28 cellular contexts compared by ENCODE assay signal in genomic region chr19:2809387-2810140, GRCh38. TPM values are rescaled to one million over a fixed set of nuclear protein-coding genes. Genes with fewer than 3 reads are reported as not detected.
"Had no signal": no experiment of that assay in that cellular context is flagged by ENCODE, and none has a peak within 500 bp of the region (broad histone marks: within the 10 kb centered on the region; RNA-seq: fewer than 3 reads in every experiment).

No MANE protein-coding gene starts in this region.

- DNase-seq: activated CD4-positive, alpha-beta T cell treated with anti-CD3 and anti-CD28 coated beads for 36 hours; activated CD4-positive, alpha-beta T cell treated with anti-CD3 and anti-CD28 coated beads, Interleukin-2, amount 50 U/mL, for 4 hours; activated CD8-positive, alpha-beta memory T cell treated with anti-CD3 and anti-CD28 coated beads, Interleukin-2, amount 50 U/mL, for 48 hours; activated naive CD4-positive, alpha-beta T cell treated with Interleukin-2 at 50 U/mL for 16 hours; activated naive CD8-positive, alpha-beta T cell treated with anti-CD3 and anti-CD28 coated beads for 36 hours; activated T-cell treated with anti-CD3 and anti-CD28 coated beads, Interleukin-2, amount 50 U/mL, for 4 hours; amniotic stem cell; colonic mucosa; esophagus squamous epithelium; gastrocnemius medialis; lower lobe of right lung; naive thymus-derived CD4-positive, alpha-beta T cell; pancreas; psoas muscle; stimulated activated CD4-positive, alpha-beta T cell treated with anti-CD3 and anti-CD28 coated beads, Interleukin-4, amount 100 ng/mL, for 24 hours; stimulated activated naive CD8-positive, alpha-beta T cell treated with anti-CD3 and anti-CD28 coated beads, Interleukin-15, Interleukin-2, amounts not matched to agents 100 U/mL and 50 U/mL, for 24 hours; substantia nigra; thyroid gland; upper lobe of right lung had no signal

- H3K4me3 ChIP-seq: colonic mucosa, esophagus squamous epithelium, gastrocnemius medialis, heart left ventricle, lower lobe of right lung, pancreas, psoas muscle, right atrium auricular region, thyroid gland, upper lobe of right lung had no signal

- H3K27ac ChIP-seq: colonic mucosa, esophagus squamous epithelium, gastrocnemius medialis, heart left ventricle, lower lobe of right lung, neutrophil, pancreas, psoas muscle, right atrium auricular region, thyroid gland, upper lobe of right lung, VCaP had no signal

- FAIRE-seq: bronchial epithelial cell, keratinocyte, pancreas had no signal

- H3K27me3 ChIP-seq: colonic mucosa, esophagus squamous epithelium, gastrocnemius medialis, heart left ventricle, neutrophil, pancreas, right atrium auricular region, thyroid gland, upper lobe of right lung had no signal

- H3K9me3 ChIP-seq: colonic mucosa, esophagus squamous epithelium, gastrocnemius medialis, heart left ventricle, lower lobe of right lung, neutrophil, pancreas, psoas muscle, right atrium auricular region, thyroid gland, upper lobe of right lung had no signal

- H3K4me1 ChIP-seq: colonic mucosa, esophagus squamous epithelium, gastrocnemius medialis, lower lobe of right lung, pancreas, psoas muscle, right atrium auricular region, thyroid gland, upper lobe of right lung had no signal

- ATAC-seq: activated CD4-positive, alpha-beta T cell treated with anti-CD3 and anti-CD28 coated beads for 36 hours; activated T-cell treated with anti-CD3 and anti-CD28 coated beads, Interleukin-2, amount 50 U/mL, for 4 hours; gastrocnemius medialis; heart left ventricle; lower lobe of right lung; naive thymus-derived CD4-positive, alpha-beta T cell; pancreas; psoas muscle; stimulated activated naive CD8-positive, alpha-beta T cell treated with anti-CD3 and anti-CD28 coated beads, Interleukin-15, Interleukin-2, amounts not matched to agents 100 U/mL and 50 U/mL, for 24 hours; upper lobe of right lung had no signal

RNA-seq across cellular contexts. Expression of gene ZNF556, which starts 57.6 kb away (rescaled TPM):
- total RNA-seq: activated CD4-positive, alpha-beta T cell treated with anti-CD3 and anti-CD28 coated beads for 36 hours; activated CD8-positive, alpha-beta memory T cell treated with anti-CD3 and anti-CD28 coated beads for 36 hours; activated naive CD8-positive, alpha-beta T cell treated with anti-CD3 and anti-CD28 coated beads for 36 hours; activated T-cell treated with anti-CD3 and anti-CD28 coated beads, Interleukin-2, amount 50 U/mL, for 4 hours; activated T-helper 2 cell treated with anti-CD3 and anti-CD28 coated beads, Interferon-gamma antibody, Interleukin-2, Interleukin-4, amounts not matched to agents 10 μg/mL and 5 μg/mL and 100 μg/mL, durations not matched to agents 14 hours and 24 hours and 36 hours; lower lobe of right lung; naive thymus-derived CD4-positive, alpha-beta T cell; right atrium auricular region; T-helper 2 cell treated with Interferon-gamma antibody and Interleukin-4, amounts not matched to agents 100 ng/mL and 5 ng/mL, for 36 hours; thyroid gland; upper lobe of right lung had no signal
- polyA plus RNA-seq: heart left ventricle; naive thymus-derived CD4-positive, alpha-beta T cell; pancreas had no signal
